ENCODE assay signal across 1 cellular context in the genomic region with DNA sequence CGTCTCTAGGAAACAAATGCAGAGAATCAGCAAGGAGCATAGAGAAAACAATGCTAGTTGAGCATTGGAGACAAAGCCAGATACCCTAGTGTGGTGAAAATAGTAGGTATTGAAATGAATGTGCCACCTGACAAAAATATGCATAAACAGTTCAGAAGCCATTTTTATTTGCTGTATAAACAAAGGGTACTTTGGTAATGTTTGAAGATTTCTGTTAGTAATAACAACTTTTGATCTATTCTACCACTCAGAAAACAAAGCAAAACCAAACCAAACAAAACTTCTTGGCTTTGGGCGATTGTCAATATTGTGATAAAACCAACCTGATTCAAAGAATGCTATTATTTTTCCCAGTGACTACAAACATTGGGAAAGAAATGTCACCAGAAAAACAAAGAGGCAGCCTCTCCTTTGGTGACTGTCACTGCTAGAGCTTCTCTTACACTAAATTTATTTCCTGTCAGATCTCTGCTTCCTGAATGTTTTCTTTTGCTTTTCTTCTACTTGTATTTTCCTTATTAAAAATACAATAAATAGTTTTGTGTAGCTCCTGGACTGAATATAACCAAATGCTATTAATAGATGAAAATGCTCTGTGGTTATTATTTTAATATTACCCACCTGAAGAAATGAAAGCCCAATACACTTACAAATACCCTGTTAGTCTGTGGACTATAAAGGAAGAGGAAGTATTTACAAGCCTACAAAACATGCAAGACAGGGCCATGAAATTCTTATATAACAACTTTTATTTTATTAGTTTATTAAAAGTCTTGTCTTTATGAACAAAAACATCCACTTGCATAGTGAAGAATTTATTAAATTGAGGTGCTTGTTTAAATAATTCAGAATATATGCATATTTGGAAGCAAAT.
TF ChIP-seq lines count a peak whose summit lies in the region.

No MANE protein-coding gene starts in this region.

TF ChIP-seq in HepG2, 621 proteins besides CTCF, POLR2A, EP300 and RAD21 (continued from another document and continues in another):
- TF ChIP-seq, protein P1, sequence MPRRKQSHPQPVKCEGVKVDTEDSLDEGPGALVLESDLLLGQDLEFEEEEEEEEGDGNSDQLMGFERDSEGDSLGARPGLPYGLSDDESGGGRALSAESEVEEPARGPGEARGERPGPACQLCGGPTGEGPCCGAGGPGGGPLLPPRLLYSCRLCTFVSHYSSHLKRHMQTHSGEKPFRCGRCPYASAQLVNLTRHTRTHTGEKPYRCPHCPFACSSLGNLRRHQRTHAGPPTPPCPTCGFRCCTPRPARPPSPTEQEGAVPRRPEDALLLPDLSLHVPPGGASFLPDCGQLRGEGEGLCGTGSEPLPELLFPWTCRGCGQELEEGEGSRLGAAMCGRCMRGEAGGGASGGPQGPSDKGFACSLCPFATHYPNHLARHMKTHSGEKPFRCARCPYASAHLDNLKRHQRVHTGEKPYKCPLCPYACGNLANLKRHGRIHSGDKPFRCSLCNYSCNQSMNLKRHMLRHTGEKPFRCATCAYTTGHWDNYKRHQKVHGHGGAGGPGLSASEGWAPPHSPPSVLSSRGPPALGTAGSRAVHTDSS (CRISPR knock-in tag; conservative IDR thresholded peaks at IDR 0.05), result no peak
- TF ChIP-seq KLF16 (CRISPR knock-in tag; IDR thresholded peaks at IDR 0.05) (peak in 1 of 2 experiments; percentile 64; a peak in 1 of 4 replicates), GATAD2A (CRISPR knock-in tag; IDR thresholded peaks at IDR 0.05) (peak; percentile 73), FOXP1 (IDR thresholded peaks at IDR 0.05) (no peak), FOXP1 (CRISPR knock-in tag; IDR thresholded peaks at IDR 0.05) (peak; percentile 88), TBX3 (IDR thresholded peaks at IDR 0.05; ENCODE audit: borderline replicate concordance) (peak; percentile 94), TCF7L2 (IDR thresholded peaks at IDR 0.05; ENCODE audit: low read depth, low read length) (peak; percentile 42; the same call in 1 of the 2 replicates), FOXK1 (CRISPR knock-in tag; IDR thresholded peaks at IDR 0.05; ENCODE audit: borderline replicate concordance, low read depth) (peak; percentile 39; the same call in 1 of the 2 replicates), GABPA (IDR thresholded peaks at IDR 0.05; ENCODE audit: low read depth, low read length) (no peak), GABPA (CRISPR knock-in tag; IDR thresholded peaks at IDR 0.05; ENCODE audit: low read depth) (0 out of 2 replicates have a peak, but pooled peaks have one; percentile 10), KDM1A (CRISPR knock-in tag; IDR thresholded peaks at IDR 0.05) (0 out of 2 replicates have a peak, but pooled peaks have one; percentile 17), FOXA1 (IDR thresholded peaks at IDR 0.05) (peak; percentile 85), FOXA1 (CRISPR knock-in tag; IDR thresholded peaks at IDR 0.05) (peak; percentile 35; the same call in 1 of the 2 replicates), ISL2 (CRISPR knock-in tag; IDR thresholded peaks at IDR 0.05) (peak; percentile 83), HNRNPLL (IDR thresholded peaks at IDR 0.05; ENCODE audit: low read depth, low read length, poor library complexity, severe bottlenecking) (no peak), ZNF724P (CRISPR knock-in tag; IDR thresholded peaks at IDR 0.05; ENCODE audit: borderline replicate concordance) (no peak), ZNF264 (CRISPR knock-in tag; IDR thresholded peaks at IDR 0.05) (no peak), REL (CRISPR knock-in tag; conservative IDR thresholded peaks at IDR 0.05) (no peak), GFI1 (CRISPR knock-in tag; IDR thresholded peaks at IDR 0.05; ENCODE audit: borderline replicate concordance) (peak; percentile 23; the same call in 1 of the 2 replicates), ZNF670 (CRISPR knock-in tag; IDR thresholded peaks at IDR 0.05; ENCODE audit: borderline replicate concordance) (no peak), MIXL1 (CRISPR knock-in tag; IDR thresholded peaks at IDR 0.05) (0 out of 2 replicates have a peak, but pooled peaks have one; percentile 16), ZNF879 (CRISPR knock-in tag; IDR thresholded peaks at IDR 0.05) (no peak), ZFP36 (IDR thresholded peaks at IDR 0.05; ENCODE audit: borderline replicate concordance, low read depth, low read length, partially characterized antibody) (peak; percentile 54), RARA (CRISPR knock-in tag; IDR thresholded peaks at IDR 0.05) (peak; percentile 30; the same call in 1 of the 2 replicates), STAT5B (CRISPR knock-in tag; IDR thresholded peaks at IDR 0.05) (no peak), NR2F2 (IDR thresholded peaks at IDR 0.05; ENCODE audit: borderline replicate concordance, low read depth) (0 out of 2 replicates have a peak, but pooled peaks have one; percentile 26), CCDC6 (CRISPR knock-in tag; IDR thresholded peaks at IDR 0.05) (no peak), FOXA3 (CRISPR knock-in tag; IDR thresholded peaks at IDR 0.05) (peak; percentile 90)
- TF ChIP-seq, protein P2, sequence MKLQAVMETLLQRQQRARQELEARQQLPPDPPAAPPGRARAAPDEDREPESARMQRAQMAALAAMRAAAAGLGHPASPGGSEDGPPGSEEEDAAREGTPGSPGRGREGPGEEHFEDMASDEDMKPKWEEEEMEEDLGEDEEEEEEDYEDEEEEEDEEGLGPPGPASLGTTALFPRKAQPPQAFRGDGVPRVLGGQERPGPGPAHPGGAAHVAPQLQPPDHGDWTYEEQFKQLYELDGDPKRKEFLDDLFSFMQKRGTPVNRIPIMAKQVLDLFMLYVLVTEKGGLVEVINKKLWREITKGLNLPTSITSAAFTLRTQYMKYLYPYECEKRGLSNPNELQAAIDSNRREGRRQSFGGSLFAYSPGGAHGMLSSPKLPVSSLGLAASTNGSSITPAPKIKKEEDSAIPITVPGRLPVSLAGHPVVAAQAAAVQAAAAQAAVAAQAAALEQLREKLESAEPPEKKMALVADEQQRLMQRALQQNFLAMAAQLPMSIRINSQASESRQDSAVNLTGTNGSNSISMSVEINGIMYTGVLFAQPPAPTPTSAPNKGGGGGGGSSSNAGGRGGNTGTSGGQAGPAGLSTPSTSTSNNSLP (IDR thresholded peaks at IDR 0.05; ENCODE audit: low read depth, low read length), result peak; percentile 90
- TF ChIP-seq, protein P3, sequence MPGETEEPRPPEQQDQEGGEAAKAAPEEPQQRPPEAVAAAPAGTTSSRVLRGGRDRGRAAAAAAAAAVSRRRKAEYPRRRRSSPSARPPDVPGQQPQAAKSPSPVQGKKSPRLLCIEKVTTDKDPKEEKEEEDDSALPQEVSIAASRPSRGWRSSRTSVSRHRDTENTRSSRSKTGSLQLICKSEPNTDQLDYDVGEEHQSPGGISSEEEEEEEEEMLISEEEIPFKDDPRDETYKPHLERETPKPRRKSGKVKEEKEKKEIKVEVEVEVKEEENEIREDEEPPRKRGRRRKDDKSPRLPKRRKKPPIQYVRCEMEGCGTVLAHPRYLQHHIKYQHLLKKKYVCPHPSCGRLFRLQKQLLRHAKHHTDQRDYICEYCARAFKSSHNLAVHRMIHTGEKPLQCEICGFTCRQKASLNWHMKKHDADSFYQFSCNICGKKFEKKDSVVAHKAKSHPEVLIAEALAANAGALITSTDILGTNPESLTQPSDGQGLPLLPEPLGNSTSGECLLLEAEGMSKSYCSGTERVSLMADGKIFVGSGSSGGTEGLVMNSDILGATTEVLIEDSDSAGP (CRISPR knock-in tag; IDR thresholded peaks at IDR 0.05; ENCODE audit: borderline replicate concordance), result no peak
- TF ChIP-seq, protein P4, sequence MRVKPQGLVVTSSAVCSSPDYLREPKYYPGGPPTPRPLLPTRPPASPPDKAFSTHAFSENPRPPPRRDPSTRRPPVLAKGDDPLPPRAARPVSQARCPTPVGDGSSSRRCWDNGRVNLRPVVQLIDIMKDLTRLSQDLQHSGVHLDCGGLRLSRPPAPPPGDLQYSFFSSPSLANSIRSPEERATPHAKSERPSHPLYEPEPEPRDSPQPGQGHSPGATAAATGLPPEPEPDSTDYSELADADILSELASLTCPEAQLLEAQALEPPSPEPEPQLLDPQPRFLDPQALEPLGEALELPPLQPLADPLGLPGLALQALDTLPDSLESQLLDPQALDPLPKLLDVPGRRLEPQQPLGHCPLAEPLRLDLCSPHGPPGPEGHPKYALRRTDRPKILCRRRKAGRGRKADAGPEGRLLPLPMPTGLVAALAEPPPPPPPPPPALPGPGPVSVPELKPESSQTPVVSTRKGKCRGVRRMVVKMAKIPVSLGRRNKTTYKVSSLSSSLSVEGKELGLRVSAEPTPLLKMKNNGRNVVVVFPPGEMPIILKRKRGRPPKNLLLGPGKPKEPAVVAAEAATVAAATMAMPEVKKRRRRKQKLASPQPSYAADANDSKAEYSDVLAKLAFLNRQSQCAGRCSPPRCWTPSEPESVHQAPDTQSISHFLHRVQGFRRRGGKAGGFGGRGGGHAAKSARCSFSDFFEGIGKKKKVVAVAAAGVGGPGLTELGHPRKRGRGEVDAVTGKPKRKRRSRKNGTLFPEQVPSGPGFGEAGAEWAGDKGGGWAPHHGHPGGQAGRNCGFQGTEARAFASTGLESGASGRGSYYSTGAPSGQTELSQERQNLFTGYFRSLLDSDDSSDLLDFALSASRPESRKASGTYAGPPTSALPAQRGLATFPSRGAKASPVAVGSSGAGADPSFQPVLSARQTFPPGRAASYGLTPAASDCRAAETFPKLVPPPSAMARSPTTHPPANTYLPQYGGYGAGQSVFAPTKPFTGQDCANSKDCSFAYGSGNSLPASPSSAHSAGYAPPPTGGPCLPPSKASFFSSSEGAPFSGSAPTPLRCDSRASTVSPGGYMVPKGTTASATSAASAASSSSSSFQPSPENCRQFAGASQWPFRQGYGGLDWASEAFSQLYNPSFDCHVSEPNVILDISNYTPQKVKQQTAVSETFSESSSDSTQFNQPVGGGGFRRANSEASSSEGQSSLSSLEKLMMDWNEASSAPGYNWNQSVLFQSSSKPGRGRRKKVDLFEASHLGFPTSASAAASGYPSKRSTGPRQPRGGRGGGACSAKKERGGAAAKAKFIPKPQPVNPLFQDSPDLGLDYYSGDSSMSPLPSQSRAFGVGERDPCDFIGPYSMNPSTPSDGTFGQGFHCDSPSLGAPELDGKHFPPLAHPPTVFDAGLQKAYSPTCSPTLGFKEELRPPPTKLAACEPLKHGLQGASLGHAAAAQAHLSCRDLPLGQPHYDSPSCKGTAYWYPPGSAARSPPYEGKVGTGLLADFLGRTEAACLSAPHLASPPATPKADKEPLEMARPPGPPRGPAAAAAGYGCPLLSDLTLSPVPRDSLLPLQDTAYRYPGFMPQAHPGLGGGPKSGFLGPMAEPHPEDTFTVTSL (CRISPR knock-in tag; IDR thresholded peaks at IDR 0.05; ENCODE audit: borderline replicate concordance), result peak; percentile 52; the same call in 1 of the 2 replicates
- TF ChIP-seq, protein P5, sequence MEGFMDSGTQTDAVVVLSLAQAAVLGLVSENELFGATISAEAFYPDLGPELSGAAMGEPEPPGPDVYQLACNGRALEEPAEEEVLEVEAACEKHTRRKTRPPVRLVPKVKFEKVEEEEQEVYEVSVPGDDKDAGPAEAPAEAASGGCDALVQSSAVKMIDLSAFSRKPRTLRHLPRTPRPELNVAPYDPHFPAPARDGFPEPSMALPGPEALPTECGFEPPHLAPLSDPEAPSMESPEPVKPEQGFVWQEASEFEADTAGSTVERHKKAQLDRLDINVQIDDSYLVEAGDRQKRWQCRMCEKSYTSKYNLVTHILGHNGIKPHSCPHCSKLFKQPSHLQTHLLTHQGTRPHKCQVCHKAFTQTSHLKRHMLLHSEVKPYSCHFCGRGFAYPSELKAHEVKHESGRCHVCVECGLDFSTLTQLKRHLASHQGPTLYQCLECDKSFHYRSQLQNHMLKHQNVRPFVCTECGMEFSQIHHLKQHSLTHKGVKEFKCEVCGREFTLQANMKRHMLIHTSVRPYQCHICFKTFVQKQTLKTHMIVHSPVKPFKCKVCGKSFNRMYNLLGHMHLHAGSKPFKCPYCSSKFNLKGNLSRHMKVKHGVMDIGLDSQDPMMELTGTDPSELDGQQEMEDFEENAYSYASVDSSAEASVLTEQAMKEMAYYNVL (CRISPR knock-in tag; IDR thresholded peaks at IDR 0.05; ENCODE audit: borderline replicate concordance), result peak; percentile 85; the same call in 1 of the 2 replicates
- TF ChIP-seq, protein P6, sequence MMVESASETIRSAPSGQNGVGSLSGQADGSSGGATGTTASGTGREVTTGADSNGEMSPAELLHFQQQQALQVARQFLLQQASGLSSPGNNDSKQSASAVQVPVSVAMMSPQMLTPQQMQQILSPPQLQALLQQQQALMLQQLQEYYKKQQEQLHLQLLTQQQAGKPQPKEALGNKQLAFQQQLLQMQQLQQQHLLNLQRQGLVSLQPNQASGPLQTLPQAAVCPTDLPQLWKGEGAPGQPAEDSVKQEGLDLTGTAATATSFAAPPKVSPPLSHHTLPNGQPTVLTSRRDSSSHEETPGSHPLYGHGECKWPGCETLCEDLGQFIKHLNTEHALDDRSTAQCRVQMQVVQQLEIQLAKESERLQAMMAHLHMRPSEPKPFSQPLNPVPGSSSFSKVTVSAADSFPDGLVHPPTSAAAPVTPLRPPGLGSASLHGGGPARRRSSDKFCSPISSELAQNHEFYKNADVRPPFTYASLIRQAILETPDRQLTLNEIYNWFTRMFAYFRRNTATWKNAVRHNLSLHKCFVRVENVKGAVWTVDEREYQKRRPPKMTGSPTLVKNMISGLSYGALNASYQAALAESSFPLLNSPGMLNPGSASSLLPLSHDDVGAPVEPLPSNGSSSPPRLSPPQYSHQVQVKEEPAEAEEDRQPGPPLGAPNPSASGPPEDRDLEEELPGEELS (CRISPR knock-in tag; IDR thresholded peaks at IDR 0.05), result peak; percentile 54
